ENCODE assay signal across 8 cellular contexts in the genomic region with DNA sequence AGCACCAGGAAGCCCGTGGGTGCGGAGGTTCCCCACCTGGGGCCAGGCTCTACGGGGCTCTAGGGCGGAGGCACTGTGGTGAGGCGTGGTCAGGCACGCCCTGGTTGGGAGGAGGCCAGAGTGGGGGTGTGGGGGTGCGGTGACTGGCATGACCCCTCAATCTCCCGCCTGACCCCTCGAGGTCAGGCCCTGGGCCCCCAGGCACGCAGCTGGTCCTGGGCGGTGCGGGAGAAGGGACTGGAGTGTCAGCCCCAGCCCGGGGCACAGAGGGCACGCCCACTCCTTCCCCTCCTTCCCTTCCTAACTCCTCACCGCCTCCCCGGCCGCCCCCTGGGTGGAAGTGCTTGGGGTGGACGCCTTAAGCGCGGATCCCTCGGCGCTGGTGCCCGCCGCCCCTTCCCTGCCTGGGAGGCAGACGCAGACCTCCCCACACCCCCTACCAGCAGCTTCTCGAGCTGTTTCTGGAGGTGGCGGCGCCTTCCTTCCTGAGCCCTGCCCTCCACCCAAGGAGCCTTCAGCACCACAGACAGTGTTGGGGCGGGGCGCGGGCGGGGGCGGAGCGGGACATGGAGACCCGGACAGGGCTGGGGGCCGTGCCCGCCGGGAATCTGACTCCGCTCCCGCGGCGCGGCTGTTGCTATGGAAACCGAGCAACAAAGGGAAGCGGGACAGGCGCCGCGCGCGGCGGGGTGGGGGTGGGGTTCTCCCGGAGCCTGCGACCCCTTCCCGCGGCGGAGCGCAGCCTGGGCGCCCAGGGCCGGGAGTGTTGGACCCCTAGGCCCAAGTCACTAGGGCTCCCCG. TPM values are rescaled to one million over a fixed set of nuclear protein-coding genes. Genes with fewer than 3 reads are reported as not detected.
DNase-seq lines count a peak whose midpoint lies in the region; ATAC-seq lines count a peak whose summit lies in the region.

No MANE protein-coding gene starts in this region.

- ATAC-seq in left colon, result peak; percentile 44
- no peak for ATAC-seq in GM19023 (IDR thresholded peaks at IDR 0.05; ENCODE audit: unreplicated experiment)

- no peak overlapping the region for H3K27ac Mint-ChIP-seq in activated CD4-positive, alpha-beta T cell treated with anti-CD3 and anti-CD28 coated beads, Interleukin-2, amount 10 ng/mL, durations not matched to agents 7 days and 5 days

- H3K27me3 Mint-ChIP-seq in activated CD4-positive, alpha-beta T cell treated with anti-CD3 and anti-CD28 coated beads, Interleukin-2, amount 10 ng/mL, durations not matched to agents 7 days and 5 days, result peaks cover 16% of the 10 kb centered on the region

- CTCF ChIA-PET in activated CD4-positive, alpha-beta T cell treated with anti-CD3 and anti-CD28 coated beads, Interleukin-2, amount 10 ng/mL, durations not matched to agents 7 days and 5 days (lab: Charles Lee), result interaction anchor here (6.9 kb wide), 1 partner anchor 8 kb away, joined by 41 read pairs; no protein-coding TSS in a partner anchor

- peak overlapping the region; percentile 67 for H3K4me3 Mint-ChIP-seq in activated CD4-positive, alpha-beta T cell treated with anti-CD3 and anti-CD28 coated beads, Interleukin-2, amount 10 ng/mL, durations not matched to agents 7 days and 5 days

- peaks cover 2% of the 10 kb centered on the region for H3K36me3 Mint-ChIP-seq in activated CD4-positive, alpha-beta T cell treated with anti-CD3 and anti-CD28 coated beads, Interleukin-2, amount 10 ng/mL, durations not matched to agents 7 days and 5 days (ENCODE audit: low read depth)

- POLR2A ChIA-PET in activated CD4-positive, alpha-beta T cell treated with anti-CD3 and anti-CD28 coated beads, Interleukin-2, amount 10 ng/mL, durations not matched to agents 7 days and 5 days (lab: Charles Lee), result no interaction called here

- no peaks in the 10 kb centered on the region for H3K9me3 Mint-ChIP-seq in activated CD4-positive, alpha-beta T cell treated with anti-CD3 and anti-CD28 coated beads, Interleukin-2, amount 10 ng/mL, durations not matched to agents 7 days and 5 days

- intact Hi-C loops in left colon (cut with DNase I, micrococcal nuclease), result no loop called here

- DNase-seq in SIG-M5 treated with dmso at 0.1 percent for 504 hours (lab: John Stamatoyannopoulos, UW; ENCODE audit: unreplicated experiment) (peak; percentile 73), SIG-M5 (lab: John Stamatoyannopoulos, UW) (no peak), NCI-H446 treated with DMSO at 0.1 percent for 48 hours (lab: John Stamatoyannopoulos, UW) (peak; percentile 60), dermis blood vessel endothelial cell (peak; percentile 93), left colon (peak; percentile 69 to 78)
- DNase-seq in activated CD4-positive, alpha-beta T cell treated with anti-CD3 and anti-CD28 coated beads, Interleukin-2, amount 10 ng/mL, durations not matched to agents 7 days and 5 days, result peak; percentile 86
- DNase-seq in stimulated activated CD4-positive, alpha-beta T cell treated with anti-CD3 and anti-CD28 coated beads, Interleukin-4, amount 100 ng/mL, for 24 hours, result peak; percentile 65

- peaks cover 9% of the 10 kb centered on the region for H3K4me1 Mint-ChIP-seq in activated CD4-positive, alpha-beta T cell treated with anti-CD3 and anti-CD28 coated beads, Interleukin-2, amount 10 ng/mL, durations not matched to agents 7 days and 5 days

RNA-seq across cellular contexts. Expression of gene CRIP2, which starts 0.7 kb away (rescaled TPM):
- total RNA-seq in activated CD4-positive, alpha-beta T cell treated with anti-CD3 and anti-CD28 coated beads, Interleukin-2, amount 10 ng/mL, durations not matched to agents 7 days and 5 days, result 1 to 10 TPM in 1 of 2 experiments, under 1 TPM in 1; 0.64 to 1.8 TPM
- total RNA-seq in dermis blood vessel endothelial cell (265 and 324 TPM in 2 replicates), left colon (10 to 100 TPM; 13.0 to 19.2 TPM)

RNA-seq across cellular contexts. Expression of gene CRIP1, which starts 12.8 kb away (rescaled TPM):
- 100 to 1,000 TPM; 702 to 753 TPM for total RNA-seq in activated CD4-positive, alpha-beta T cell treated with anti-CD3 and anti-CD28 coated beads, Interleukin-2, amount 10 ng/mL, durations not matched to agents 7 days and 5 days
- 0.42 and 0.68 TPM in 2 replicates for total RNA-seq in dermis blood vessel endothelial cell
- total RNA-seq in left colon, result 100 to 1,000 TPM in 1 of 2 donors, 10 to 100 TPM in 1; 86.8 to 222 TPM

RNA-seq across cellular contexts. Expression of gene TEDC1, which starts 17.2 kb away (rescaled TPM):
- 10 to 100 TPM; 40.7 to 53.2 TPM for total RNA-seq in activated CD4-positive, alpha-beta T cell treated with anti-CD3 and anti-CD28 coated beads, Interleukin-2, amount 10 ng/mL, durations not matched to agents 7 days and 5 days
- total RNA-seq in dermis blood vessel endothelial cell, result 9.7 and 18.0 TPM in 2 replicates
- 10 to 100 TPM; 15.7 to 25.8 TPM for total RNA-seq in left colon

RNA-seq across cellular contexts. Expression of gene TMEM121, which starts 52.5 kb away (rescaled TPM):
- 1 to 10 TPM; 4.6 TPM for total RNA-seq in activated CD4-positive, alpha-beta T cell treated with anti-CD3 and anti-CD28 coated beads, Interleukin-2, amount 10 ng/mL, durations not matched to agents 7 days and 5 days
- 4.6 and 11.7 TPM in 2 replicates for total RNA-seq in dermis blood vessel endothelial cell
- total RNA-seq in left colon, result under 1 TPM; 0.37 to 0.95 TPM

RNA-seq across cellular contexts. Expression of gene MTA1, which starts 54.2 kb away (rescaled TPM):
- total RNA-seq in activated CD4-positive, alpha-beta T cell treated with anti-CD3 and anti-CD28 coated beads, Interleukin-2, amount 10 ng/mL, durations not matched to agents 7 days and 5 days, result 100 to 1,000 TPM; 119 to 131 TPM
- total RNA-seq in dermis blood vessel endothelial cell, result 43.4 and 55.5 TPM in 2 replicates
- total RNA-seq in left colon, result 10 to 100 TPM; 59.2 to 77.4 TPM

Comparison
In these comparisons a context has a peak if more than half of its experiments do, and no peak if none do; other contexts are left out.
1. RNA of gene CRIP2, which starts 0.7 kb away (total RNA-seq): 265 to 324 TPM in dermis blood vessel endothelial cell; 13.0 to 19.2 TPM in left colon and 0.64 to 1.8 TPM in activated CD4-positive, alpha-beta T cell treated with anti-CD3 and anti-CD28 coated beads, Interleukin-2, amount 10 ng/mL, durations not matched to agents 7 days and 5 days; every median in the first group is over 10 times any median in the second.
2. RNA of gene CRIP1, which starts 12.8 kb away (total RNA-seq): 702 to 753 TPM in activated CD4-positive, alpha-beta T cell treated with anti-CD3 and anti-CD28 coated beads, Interleukin-2, amount 10 ng/mL, durations not matched to agents 7 days and 5 days and 86.8 to 222 TPM in left colon; 0.42 to 0.68 TPM in dermis blood vessel endothelial cell; every median in the first group is over 10 times any median in the second.